Comparison of ENCODE assay signal across 9 cellular contexts in genomic region chr17:68033636-68034451, GRCh38.
DNase-seq lines count a peak whose midpoint lies in the region; ATAC-seq lines count a peak whose summit lies in the region.
"Had no signal": no experiment of that assay in that cellular context is flagged by ENCODE, and none has a peak within 500 bp of the region (broad histone marks: within the 10 kb centered on the region; RNA-seq: fewer than 3 reads in every experiment).

No MANE protein-coding gene starts in this region.

- H3K9me3 ChIP-seq in HUES48 (ENCODE audit: control insufficient read depth, insufficient read depth, low read length) (no peaks in the 10 kb centered on the region), iPS-18a (ENCODE audit: control insufficient read depth, low read depth, low read length) (no peaks in the 10 kb centered on the region)

- H3K27me3 ChIP-seq in HUES48 (ENCODE audit: control insufficient read depth, insufficient read depth, low read length) (no peaks in the 10 kb centered on the region), iPS-18a (ENCODE audit: control insufficient read depth, insufficient read depth, low read length) (no peaks in the 10 kb centered on the region)

- H3K4me1 ChIP-seq in HUES48 (ENCODE audit: control insufficient read depth, insufficient read depth, low read length) (peaks cover 25% of the 10 kb centered on the region), iPS-18a (ENCODE audit: control insufficient read depth, low read depth, low read length) (peaks cover 18% of the 10 kb centered on the region)

- H3K9ac ChIP-seq in HUES48 (ENCODE audit: low read depth, low read length) (peak overlapping the region; percentile 47), iPS-18a (ENCODE audit: low read length) (peak overlapping the region; percentile 72)

- no peak for ATAC-seq in HG03571 (IDR thresholded peaks at IDR 0.05; ENCODE audit: unreplicated experiment)
- no peak for ATAC-seq in GM21723 (IDR thresholded peaks at IDR 0.05; ENCODE audit: unreplicated experiment)

- DNase-seq in AG08395 (ENCODE audit: low spot score) (peak; percentile 47), T1000 (lab: John Stamatoyannopoulos, UW) (peak; percentile 30), DMS79 (lab: John Stamatoyannopoulos, UW) (no peak)
- DNase-seq in activated CD4-positive, alpha-beta T cell treated with anti-CD3 and anti-CD28 coated beads, Interleukin-2, amount 50 U/mL, for 1 hour, result no peak
- DNase-seq: activated CD4-positive, alpha-beta memory T cell treated with anti-CD3 and anti-CD28 coated beads, Interleukin-2, amount 10 ng/mL, durations not matched to agents 7 days and 5 days had no signal

- peak overlapping the region; percentile 90 for H3K27ac ChIP-seq in HUES48 (ENCODE audit: low read depth, low read length)
- peak overlapping the region; percentile 73 for H3K27ac ChIP-seq in iPS-18a (ENCODE audit: low read length)

- peaks cover 23% of the 10 kb centered on the region for H3K36me3 ChIP-seq in HUES48 (ENCODE audit: control insufficient read depth, insufficient read depth, low read length)
- H3K36me3 ChIP-seq in iPS-18a (ENCODE audit: control insufficient read depth, low read depth, low read length), result peaks cover 21% of the 10 kb centered on the region

- H3K4me3 ChIP-seq in HUES48 (ENCODE audit: low read depth, low read length), result peak overlapping the region; percentile 48
- peak overlapping the region; percentile 38 for H3K4me3 ChIP-seq in iPS-18a (ENCODE audit: low read length)

Comparison
In these comparisons a context has a peak if more than half of its experiments do, and no peak if none do; other contexts are left out.
1. DNase-seq: peak in AG08395 (single experiment) and T1000 (single experiment); none in activated CD4-positive, alpha-beta T cell treated with anti-CD3 and anti-CD28 coated beads, Interleukin-2, amount 50 U/mL, for 1 hour (single experiment) and DMS79 (single experiment).